Comparison of ENCODE assay signal across 1 cellular context in genomic region chr2:11506611-11506969, GRCh38.
A peak's percentile ranks its signal among the peaks of the same experiment; 100 is the strongest.
TF ChIP-seq lines count a peak whose summit lies in the region.

No MANE protein-coding gene starts in this region.

TF ChIP-seq in HepG2, 621 proteins besides CTCF, POLR2A, EP300 and RAD21 (continued from another document and continues in another):
- TF ChIP-seq, protein P1, sequence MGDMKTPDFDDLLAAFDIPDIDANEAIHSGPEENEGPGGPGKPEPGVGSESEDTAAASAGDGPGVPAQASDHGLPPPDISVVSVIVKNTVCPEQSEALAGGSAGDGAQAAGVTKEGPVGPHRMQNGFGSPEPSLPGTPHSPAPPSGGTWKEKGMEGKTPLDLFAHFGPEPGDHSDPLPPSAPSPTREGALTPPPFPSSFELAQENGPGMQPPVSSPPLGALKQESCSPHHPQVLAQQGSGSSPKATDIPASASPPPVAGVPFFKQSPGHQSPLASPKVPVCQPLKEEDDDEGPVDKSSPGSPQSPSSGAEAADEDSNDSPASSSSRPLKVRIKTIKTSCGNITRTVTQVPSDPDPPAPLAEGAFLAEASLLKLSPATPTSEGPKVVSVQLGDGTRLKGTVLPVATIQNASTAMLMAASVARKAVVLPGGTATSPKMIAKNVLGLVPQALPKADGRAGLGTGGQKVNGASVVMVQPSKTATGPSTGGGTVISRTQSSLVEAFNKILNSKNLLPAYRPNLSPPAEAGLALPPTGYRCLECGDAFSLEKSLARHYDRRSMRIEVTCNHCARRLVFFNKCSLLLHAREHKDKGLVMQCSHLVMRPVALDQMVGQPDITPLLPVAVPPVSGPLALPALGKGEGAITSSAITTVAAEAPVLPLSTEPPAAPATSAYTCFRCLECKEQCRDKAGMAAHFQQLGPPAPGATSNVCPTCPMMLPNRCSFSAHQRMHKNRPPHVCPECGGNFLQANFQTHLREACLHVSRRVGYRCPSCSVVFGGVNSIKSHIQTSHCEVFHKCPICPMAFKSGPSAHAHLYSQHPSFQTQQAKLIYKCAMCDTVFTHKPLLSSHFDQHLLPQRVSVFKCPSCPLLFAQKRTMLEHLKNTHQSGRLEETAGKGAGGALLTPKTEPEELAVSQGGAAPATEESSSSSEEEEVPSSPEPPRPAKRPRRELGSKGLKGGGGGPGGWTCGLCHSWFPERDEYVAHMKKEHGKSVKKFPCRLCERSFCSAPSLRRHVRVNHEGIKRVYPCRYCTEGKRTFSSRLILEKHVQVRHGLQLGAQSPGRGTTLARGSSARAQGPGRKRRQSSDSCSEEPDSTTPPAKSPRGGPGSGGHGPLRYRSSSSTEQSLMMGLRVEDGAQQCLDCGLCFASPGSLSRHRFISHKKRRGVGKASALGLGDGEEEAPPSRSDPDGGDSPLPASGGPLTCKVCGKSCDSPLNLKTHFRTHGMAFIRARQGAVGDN (CRISPR knock-in tag; IDR thresholded peaks at IDR 0.05) = peak; percentile 58; the same call in 1 of the 2 replicates
- TF ChIP-seq, protein P2, sequence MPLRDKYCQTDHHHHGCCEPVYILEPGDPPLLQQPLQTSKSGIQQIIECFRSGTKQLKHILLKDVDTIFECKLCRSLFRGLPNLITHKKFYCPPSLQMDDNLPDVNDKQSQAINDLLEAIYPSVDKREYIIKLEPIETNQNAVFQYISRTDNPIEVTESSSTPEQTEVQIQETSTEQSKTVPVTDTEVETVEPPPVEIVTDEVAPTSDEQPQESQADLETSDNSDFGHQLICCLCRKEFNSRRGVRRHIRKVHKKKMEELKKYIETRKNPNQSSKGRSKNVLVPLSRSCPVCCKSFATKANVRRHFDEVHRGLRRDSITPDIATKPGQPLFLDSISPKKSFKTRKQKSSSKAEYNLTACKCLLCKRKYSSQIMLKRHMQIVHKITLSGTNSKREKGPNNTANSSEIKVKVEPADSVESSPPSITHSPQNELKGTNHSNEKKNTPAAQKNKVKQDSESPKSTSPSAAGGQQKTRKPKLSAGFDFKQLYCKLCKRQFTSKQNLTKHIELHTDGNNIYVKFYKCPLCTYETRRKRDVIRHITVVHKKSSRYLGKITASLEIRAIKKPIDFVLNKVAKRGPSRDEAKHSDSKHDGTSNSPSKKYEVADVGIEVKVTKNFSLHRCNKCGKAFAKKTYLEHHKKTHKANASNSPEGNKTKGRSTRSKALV (CRISPR knock-in tag; IDR thresholded peaks at IDR 0.05) = peak; percentile 20; the same call in 1 of the 2 replicates
- no peak; the same call in 1 of the 2 replicates for TF ChIP-seq NR2F6 (IDR thresholded peaks at IDR 0.05)
- no peak for TF ChIP-seq NR2F6 (CRISPR knock-in tag; IDR thresholded peaks at IDR 0.05)
- TF ChIP-seq MYPOP (CRISPR knock-in tag; IDR thresholded peaks at IDR 0.05) = no peak; the same call in 1 of the 2 replicates
- TF ChIP-seq NCOA1 (CRISPR knock-in tag; IDR thresholded peaks at IDR 0.05) = peak; percentile 45; the same call in 1 of the 2 replicates
- TF ChIP-seq, protein P3, sequence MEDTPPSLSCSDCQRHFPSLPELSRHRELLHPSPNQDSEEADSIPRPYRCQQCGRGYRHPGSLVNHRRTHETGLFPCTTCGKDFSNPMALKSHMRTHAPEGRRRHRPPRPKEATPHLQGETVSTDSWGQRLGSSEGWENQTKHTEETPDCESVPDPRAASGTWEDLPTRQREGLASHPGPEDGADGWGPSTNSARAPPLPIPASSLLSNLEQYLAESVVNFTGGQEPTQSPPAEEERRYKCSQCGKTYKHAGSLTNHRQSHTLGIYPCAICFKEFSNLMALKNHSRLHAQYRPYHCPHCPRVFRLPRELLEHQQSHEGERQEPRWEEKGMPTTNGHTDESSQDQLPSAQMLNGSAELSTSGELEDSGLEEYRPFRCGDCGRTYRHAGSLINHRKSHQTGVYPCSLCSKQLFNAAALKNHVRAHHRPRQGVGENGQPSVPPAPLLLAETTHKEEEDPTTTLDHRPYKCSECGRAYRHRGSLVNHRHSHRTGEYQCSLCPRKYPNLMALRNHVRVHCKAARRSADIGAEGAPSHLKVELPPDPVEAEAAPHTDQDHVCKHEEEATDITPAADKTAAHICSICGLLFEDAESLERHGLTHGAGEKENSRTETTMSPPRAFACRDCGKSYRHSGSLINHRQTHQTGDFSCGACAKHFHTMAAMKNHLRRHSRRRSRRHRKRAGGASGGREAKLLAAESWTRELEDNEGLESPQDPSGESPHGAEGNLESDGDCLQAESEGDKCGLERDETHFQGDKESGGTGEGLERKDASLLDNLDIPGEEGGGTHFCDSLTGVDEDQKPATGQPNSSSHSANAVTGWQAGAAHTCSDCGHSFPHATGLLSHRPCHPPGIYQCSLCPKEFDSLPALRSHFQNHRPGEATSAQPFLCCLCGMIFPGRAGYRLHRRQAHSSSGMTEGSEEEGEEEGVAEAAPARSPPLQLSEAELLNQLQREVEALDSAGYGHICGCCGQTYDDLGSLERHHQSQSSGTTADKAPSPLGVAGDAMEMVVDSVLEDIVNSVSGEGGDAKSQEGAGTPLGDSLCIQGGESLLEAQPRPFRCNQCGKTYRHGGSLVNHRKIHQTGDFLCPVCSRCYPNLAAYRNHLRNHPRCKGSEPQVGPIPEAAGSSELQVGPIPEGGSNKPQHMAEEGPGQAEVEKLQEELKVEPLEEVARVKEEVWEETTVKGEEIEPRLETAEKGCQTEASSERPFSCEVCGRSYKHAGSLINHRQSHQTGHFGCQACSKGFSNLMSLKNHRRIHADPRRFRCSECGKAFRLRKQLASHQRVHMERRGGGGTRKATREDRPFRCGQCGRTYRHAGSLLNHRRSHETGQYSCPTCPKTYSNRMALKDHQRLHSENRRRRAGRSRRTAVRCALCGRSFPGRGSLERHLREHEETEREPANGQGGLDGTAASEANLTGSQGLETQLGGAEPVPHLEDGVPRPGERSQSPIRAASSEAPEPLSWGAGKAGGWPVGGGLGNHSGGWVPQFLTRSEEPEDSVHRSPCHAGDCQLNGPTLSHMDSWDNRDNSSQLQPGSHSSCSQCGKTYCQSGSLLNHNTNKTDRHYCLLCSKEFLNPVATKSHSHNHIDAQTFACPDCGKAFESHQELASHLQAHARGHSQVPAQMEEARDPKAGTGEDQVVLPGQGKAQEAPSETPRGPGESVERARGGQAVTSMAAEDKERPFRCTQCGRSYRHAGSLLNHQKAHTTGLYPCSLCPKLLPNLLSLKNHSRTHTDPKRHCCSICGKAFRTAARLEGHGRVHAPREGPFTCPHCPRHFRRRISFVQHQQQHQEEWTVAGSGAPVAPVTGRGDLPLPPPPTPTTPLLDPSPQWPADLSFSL (CRISPR knock-in tag; IDR thresholded peaks at IDR 0.05) = peak; percentile 82; the same call in 1 of the 2 replicates
- no peak for TF ChIP-seq KDM4B (CRISPR knock-in tag; IDR thresholded peaks at IDR 0.05)
- no peak for TF ChIP-seq CCAR2 (optimal IDR thresholded peaks at IDR 0.05; ENCODE audit: low read depth, low read length)
- TF ChIP-seq ASH2L (IDR thresholded peaks at IDR 0.05; ENCODE audit: insufficient read length, low read depth, low read length) = no peak
- TF ChIP-seq ZNF879 (CRISPR knock-in tag; IDR thresholded peaks at IDR 0.05) = no peak
- no peak for TF ChIP-seq RBM39 (IDR thresholded peaks at IDR 0.05; ENCODE audit: low read depth, low read length, poor library complexity, severe bottlenecking)
- no peak for TF ChIP-seq ZNF784 (CRISPR knock-in tag; IDR thresholded peaks at IDR 0.05; ENCODE audit: borderline replicate concordance)
- no peak for TF ChIP-seq ATM (IDR thresholded peaks at IDR 0.05; ENCODE audit: borderline replicate concordance)
- TF ChIP-seq SAFB2 (CRISPR knock-in tag; IDR thresholded peaks at IDR 0.05; ENCODE audit: borderline replicate concordance, low read depth) = no peak
- TF ChIP-seq RFXANK (CRISPR knock-in tag; IDR thresholded peaks at IDR 0.05) = no peak
- TF ChIP-seq HOMEZ (CRISPR knock-in tag; IDR thresholded peaks at IDR 0.05; ENCODE audit: low read depth) = peak; percentile 61; the same call in 1 of the 2 replicates
- TF ChIP-seq FOSL1 (CRISPR knock-in tag; IDR thresholded peaks at IDR 0.05; ENCODE audit: borderline replicate concordance) = no peak
- TF ChIP-seq NR2F2 (IDR thresholded peaks at IDR 0.05; ENCODE audit: borderline replicate concordance, low read depth) = no peak
- TF ChIP-seq FOXP1 (IDR thresholded peaks at IDR 0.05) = no peak
- TF ChIP-seq FOXP1 (CRISPR knock-in tag; IDR thresholded peaks at IDR 0.05) = 0 out of 2 replicates have a peak, but pooled peaks have one; percentile 61
- no peak for TF ChIP-seq FIP1L1 (IDR thresholded peaks at IDR 0.05; ENCODE audit: borderline replicate concordance, insufficient read depth, low read depth, low read length)
- no peak for TF ChIP-seq ZEB1 (IDR thresholded peaks at IDR 0.05; ENCODE audit: insufficient replicate concordance, low read depth)
- TF ChIP-seq SNAI1 (CRISPR knock-in tag; IDR thresholded peaks at IDR 0.05; ENCODE audit: borderline replicate concordance) = no peak
- TF ChIP-seq MXD3 (CRISPR knock-in tag; IDR thresholded peaks at IDR 0.05) = 0 out of 2 replicates have a peak, but pooled peaks have one; percentile 1
- no peak for TF ChIP-seq JUN (CRISPR knock-in tag; IDR thresholded peaks at IDR 0.05)
- TF ChIP-seq, protein P4, sequence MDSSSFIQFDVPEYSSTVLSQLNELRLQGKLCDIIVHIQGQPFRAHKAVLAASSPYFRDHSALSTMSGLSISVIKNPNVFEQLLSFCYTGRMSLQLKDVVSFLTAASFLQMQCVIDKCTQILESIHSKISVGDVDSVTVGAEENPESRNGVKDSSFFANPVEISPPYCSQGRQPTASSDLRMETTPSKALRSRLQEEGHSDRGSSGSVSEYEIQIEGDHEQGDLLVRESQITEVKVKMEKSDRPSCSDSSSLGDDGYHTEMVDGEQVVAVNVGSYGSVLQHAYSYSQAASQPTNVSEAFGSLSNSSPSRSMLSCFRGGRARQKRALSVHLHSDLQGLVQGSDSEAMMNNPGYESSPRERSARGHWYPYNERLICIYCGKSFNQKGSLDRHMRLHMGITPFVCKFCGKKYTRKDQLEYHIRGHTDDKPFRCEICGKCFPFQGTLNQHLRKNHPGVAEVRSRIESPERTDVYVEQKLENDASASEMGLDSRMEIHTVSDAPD (CRISPR knock-in tag; IDR thresholded peaks at IDR 0.05) = no peak
- TF ChIP-seq ZNF382 (CRISPR knock-in tag; IDR thresholded peaks at IDR 0.05; ENCODE audit: borderline replicate concordance) = no peak
- no peak for TF ChIP-seq PBX2 (CRISPR knock-in tag; IDR thresholded peaks at IDR 0.05)
- TF ChIP-seq BORCS8-MEF2B (CRISPR knock-in tag; IDR thresholded peaks at IDR 0.05) = no peak
- no peak for TF ChIP-seq PCBP2 (optimal IDR thresholded peaks at IDR 0.05; ENCODE audit: low read depth, low read length, poor library complexity, severe bottlenecking)
- TF ChIP-seq ZNF644 (CRISPR knock-in tag; IDR thresholded peaks at IDR 0.05; ENCODE audit: low read depth) = peak; percentile 96
- no peak; the same call in 1 of the 2 replicates for TF ChIP-seq ZNF510 (CRISPR knock-in tag; IDR thresholded peaks at IDR 0.05; ENCODE audit: low read depth)
- TF ChIP-seq, protein P5, sequence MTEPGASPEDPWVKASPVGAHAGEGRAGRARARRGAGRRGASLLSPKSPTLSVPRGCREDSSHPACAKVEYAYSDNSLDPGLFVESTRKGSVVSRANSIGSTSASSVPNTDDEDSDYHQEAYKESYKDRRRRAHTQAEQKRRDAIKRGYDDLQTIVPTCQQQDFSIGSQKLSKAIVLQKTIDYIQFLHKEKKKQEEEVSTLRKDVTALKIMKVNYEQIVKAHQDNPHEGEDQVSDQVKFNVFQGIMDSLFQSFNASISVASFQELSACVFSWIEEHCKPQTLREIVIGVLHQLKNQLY (CRISPR knock-in tag; IDR thresholded peaks at IDR 0.05) = no peak
- TF ChIP-seq, protein P6, sequence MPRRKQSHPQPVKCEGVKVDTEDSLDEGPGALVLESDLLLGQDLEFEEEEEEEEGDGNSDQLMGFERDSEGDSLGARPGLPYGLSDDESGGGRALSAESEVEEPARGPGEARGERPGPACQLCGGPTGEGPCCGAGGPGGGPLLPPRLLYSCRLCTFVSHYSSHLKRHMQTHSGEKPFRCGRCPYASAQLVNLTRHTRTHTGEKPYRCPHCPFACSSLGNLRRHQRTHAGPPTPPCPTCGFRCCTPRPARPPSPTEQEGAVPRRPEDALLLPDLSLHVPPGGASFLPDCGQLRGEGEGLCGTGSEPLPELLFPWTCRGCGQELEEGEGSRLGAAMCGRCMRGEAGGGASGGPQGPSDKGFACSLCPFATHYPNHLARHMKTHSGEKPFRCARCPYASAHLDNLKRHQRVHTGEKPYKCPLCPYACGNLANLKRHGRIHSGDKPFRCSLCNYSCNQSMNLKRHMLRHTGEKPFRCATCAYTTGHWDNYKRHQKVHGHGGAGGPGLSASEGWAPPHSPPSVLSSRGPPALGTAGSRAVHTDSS (CRISPR knock-in tag; conservative IDR thresholded peaks at IDR 0.05) = no peak
- no peak for TF ChIP-seq ZNF781 (CRISPR knock-in tag; IDR thresholded peaks at IDR 0.05; ENCODE audit: borderline replicate concordance, not compliant biosample characterization)
- TF ChIP-seq GTF3A (CRISPR knock-in tag; conservative IDR thresholded peaks at IDR 0.05) = no peak
